Comparison of ENCODE assay signal across 29 cellular contexts in genomic region chr17:76479515-76480048, GRCh38. TPM values are rescaled to one million over a fixed set of nuclear protein-coding genes. Genes with fewer than 3 reads are reported as not detected.
DNase-seq lines count a peak whose midpoint lies in the region; ATAC-seq, FAIRE-seq and TF ChIP-seq lines count a peak whose summit lies in the region.
"Had no signal": no experiment of that assay in that cellular context is flagged by ENCODE, and none has a peak within 500 bp of the region (broad histone marks: within the 10 kb centered on the region; RNA-seq: fewer than 3 reads in every experiment).

No MANE protein-coding gene starts in this region.

- ATAC-seq in stimulated activated naive B cell treated with anti-CD40 and anti-IgM and Interleukin-4, amounts not matched to agents 10 μg/mL and 1 μg/mL and 100 μg/mL, for 72 hours (replicated peaks), result no peak
- ATAC-seq: activated naive CD8-positive, alpha-beta T cell treated with anti-CD3 and anti-CD28 coated beads, Interleukin-2, amount 50 U/mL, for 24 hours; left cardiac atrium had no signal

- TF ChIP-seq CTCF in osteoblast (IDR thresholded peaks at IDR 0.05; ENCODE audit: extremely low read depth, low read depth, low read length), result no peak

- no peak overlapping the region for H3K4me3 ChIP-seq in osteoblast (ENCODE audit: insufficient read depth, low read length)
- H3K4me3 ChIP-seq: SJSA1 had no signal

- peaks cover 2% of the 10 kb centered on the region for H3K4me1 ChIP-seq in osteoblast (ENCODE audit: insufficient read depth, low read length)

- H4K20me1 ChIP-seq in osteoblast (ENCODE audit: insufficient read depth, low read length), result no peaks in the 10 kb centered on the region

- H3K27me3 ChIP-seq in osteoblast (ENCODE audit: insufficient read depth, low read length), result no peaks in the 10 kb centered on the region
- H3K27me3 ChIP-seq: neutrophil, SJSA1 had no signal

- peak overlapping the region; percentile 11 for H3K27ac ChIP-seq in caudate nucleus (ENCODE audit: low read depth, low read length)
- H3K27ac ChIP-seq in osteoblast (ENCODE audit: low read depth, low read length), result no peak overlapping the region
- H3K27ac ChIP-seq: HL-60, neutrophil, SJSA1 had no signal

- no peaks in the 10 kb centered on the region for H3K27me3 Mint-ChIP-seq in stimulated activated naive B cell treated with anti-CD40 and anti-IgM and Interleukin-4, amounts not matched to agents 10 μg/mL and 1 μg/mL and 100 μg/mL, for 72 hours
- H3K27me3 Mint-ChIP-seq: activated naive CD8-positive, alpha-beta T cell treated with anti-CD3 and anti-CD28 coated beads, Interleukin-2, amount 50 U/mL, for 24 hours; CD4-positive, alpha-beta memory T cell had no signal

- peaks cover 0 to 4% of the 10 kb centered on the region in 2 donors for H3K9me3 Mint-ChIP-seq in stimulated activated naive B cell treated with anti-CD40 and anti-IgM and Interleukin-4, amounts not matched to agents 10 μg/mL and 1 μg/mL and 100 μg/mL, for 72 hours
- H3K9me3 Mint-ChIP-seq: activated naive CD8-positive, alpha-beta T cell treated with anti-CD3 and anti-CD28 coated beads, Interleukin-2, amount 50 U/mL, for 24 hours; CD4-positive, alpha-beta memory T cell; T-helper 1 cell treated with Interleukin-12 subunit alpha and Interleukin-12 subunit beta and Interleukin-4 antibody, amounts not matched to agents 30 μg/mL and 1 μg/mL, for 36 hours had no signal

- H3K4me3 Mint-ChIP-seq in stimulated activated naive B cell treated with anti-CD40 and anti-IgM and Interleukin-4, amounts not matched to agents 10 μg/mL and 1 μg/mL and 100 μg/mL, for 72 hours, result no peak overlapping the region
- H3K4me3 Mint-ChIP-seq: activated naive CD8-positive, alpha-beta T cell treated with anti-CD3 and anti-CD28 coated beads, Interleukin-2, amount 50 U/mL, for 24 hours; CD4-positive, alpha-beta memory T cell; T-helper 1 cell treated with Interleukin-12 subunit alpha and Interleukin-12 subunit beta and Interleukin-4 antibody, amounts not matched to agents 30 μg/mL and 1 μg/mL, for 36 hours had no signal

- H3K36me3 ChIP-seq in osteoblast (ENCODE audit: insufficient read depth, low read length), result no peaks in the 10 kb centered on the region
- H3K36me3 ChIP-seq: SJSA1 had no signal

- H3K36me3 Mint-ChIP-seq in stimulated activated naive B cell treated with anti-CD40 and anti-IgM and Interleukin-4, amounts not matched to agents 10 μg/mL and 1 μg/mL and 100 μg/mL, for 72 hours, result peaks cover 36 to 67% of the 10 kb centered on the region in 2 donors

- H2AFZ ChIP-seq in osteoblast (ENCODE audit: low read length), result no peak overlapping the region

- no peaks in the 10 kb centered on the region for H3K79me2 ChIP-seq in osteoblast (ENCODE audit: insufficient read depth, low read length)

- FAIRE-seq in GM12891 (lab: Jason Lieb, UNC), result peak; percentile 52
- FAIRE-seq: H1 had no signal

- H3K4me1 Mint-ChIP-seq in stimulated activated naive B cell treated with anti-CD40 and anti-IgM and Interleukin-4, amounts not matched to agents 10 μg/mL and 1 μg/mL and 100 μg/mL, for 72 hours, result peaks cover 41 to 65% of the 10 kb centered on the region in 2 donors

- no peak for TF ChIP-seq POLR2A in GM12891 (IDR thresholded peaks at IDR 0.05; ENCODE audit: low read depth, low read length)

- no peak overlapping the region for H3K4me2 ChIP-seq in osteoblast (ENCODE audit: insufficient read depth, low read length)

- H3K27ac Mint-ChIP-seq in stimulated activated naive B cell treated with anti-CD40 and anti-IgM and Interleukin-4, amounts not matched to agents 10 μg/mL and 1 μg/mL and 100 μg/mL, for 72 hours, result peak overlapping the region; percentile 89
- H3K27ac Mint-ChIP-seq: activated naive CD8-positive, alpha-beta T cell treated with anti-CD3 and anti-CD28 coated beads, Interleukin-2, amount 50 U/mL, for 24 hours; T-helper 1 cell treated with Interleukin-12 subunit alpha and Interleukin-12 subunit beta and Interleukin-4 antibody, amounts not matched to agents 30 μg/mL and 1 μg/mL, for 36 hours had no signal

- no peaks in the 10 kb centered on the region for H3K9me3 ChIP-seq in osteoblast (ENCODE audit: low read depth, low read length)
- H3K9me3 ChIP-seq: neutrophil, SJSA1 had no signal

- no peak for DNase-seq in GM12891 (ENCODE audit: insufficient read length, low spot score)
- peak; percentile 43 for DNase-seq in NAMALWA (ENCODE audit: low spot score)
- no peak for DNase-seq in caudate nucleus (lab: John Stamatoyannopoulos, UW)
- no peak for DNase-seq in stimulated activated naive B cell treated with anti-CD40 and anti-IgM and Interleukin-4, amounts not matched to agents 10 μg/mL and 1 μg/mL and 100 μg/mL, for 72 hours
- no peak for DNase-seq in globus pallidus (ENCODE audit: low spot score)
- DNase-seq in NCI-H2081 (lab: John Stamatoyannopoulos, UW), result no peak
- no peak for DNase-seq in osteoblast (ENCODE audit: insufficient read length, low spot score, missing footprints)
- DNase-seq: activated CD8-positive, alpha-beta memory T cell treated with anti-CD3 and anti-CD28 coated beads for 24 hours; activated gamma-delta T cell; activated naive CD8-positive, alpha-beta T cell treated with anti-CD3 and anti-CD28 coated beads, Interleukin-2, amount 50 U/mL, for 24 hours; activated T-cell treated with anti-CD3 and anti-CD28 coated beads, Interleukin-2, amount 50 U/mL, for 1 hour; cerebellar nuclear complex; DMS 273 treated with DMSO at 0.1 percent for 48 hours; glutamatergic neuron; left cardiac atrium; mesenchymal stem cell; NCI-H2081 treated with DMSO at 0.1 percent for 48 hours; NCI-H446; NCI-H82 had no signal

TF ChIP-seq in GM12891, 5 proteins besides CTCF, POLR2A, EP300 and RAD21:
- no peak for TF ChIP-seq SPI1 (IDR thresholded peaks at IDR 0.05; ENCODE audit: low read depth, low read length)
- TF ChIP-seq POLR2AphosphoS5 (IDR thresholded peaks at IDR 0.05; ENCODE audit: low read depth, low read length), result no peak
- TF ChIP-seq TAF1 (IDR thresholded peaks at IDR 0.05; ENCODE audit: low read depth, low read length), result no peak
- TF ChIP-seq PAX5 (IDR thresholded peaks at IDR 0.05; ENCODE audit: insufficient read depth, low read length, severe bottlenecking), result no peak
- no peak for TF ChIP-seq POU2F2 (IDR thresholded peaks at IDR 0.05; ENCODE audit: low read depth, low read length)

RNA-seq across cellular contexts. Expression of gene AANAT, which starts 12.2 kb away (rescaled TPM):
- polyA plus RNA-seq in GM12891 (2012; ENCODE audit: low read depth, missing spikeins), result 0.13 TPM
- not detected in 2 replicates for total RNA-seq in osteoblast
- total RNA-seq: CD4-positive, alpha-beta memory T cell; H1; left cardiac atrium; pulmonary artery endothelial cell; SJSA1; skeletal muscle tissue; ureter had no signal
- polyA plus RNA-seq: AG04450; CD4-positive, alpha-beta memory T cell had no signal

RNA-seq across cellular contexts. Expression of gene RHBDF2, which starts 21.6 kb away (rescaled TPM):
- 11.8 TPM for polyA plus RNA-seq in GM12891 (2012; ENCODE audit: low read depth, missing spikeins)
- total RNA-seq in osteoblast, result 7.1 and 8.3 TPM in 2 replicates

RNA-seq across cellular contexts. Expression of gene UBE2O, which starts 26.6 kb away (rescaled TPM):
- 14.6 TPM for polyA plus RNA-seq in GM12891 (2012; ENCODE audit: low read depth, missing spikeins)
- 17.7 and 19.5 TPM in 2 replicates for total RNA-seq in osteoblast

RNA-seq across cellular contexts. Expression of gene CYGB, which starts 57.9 kb away (rescaled TPM):
- polyA plus RNA-seq in GM12891 (2012; ENCODE audit: low read depth, missing spikeins), result not detected
- total RNA-seq in osteoblast, result 39.1 and 74.0 TPM in 2 replicates
- total RNA-seq: CD4-positive, alpha-beta memory T cell had no signal
- polyA plus RNA-seq: CD4-positive, alpha-beta memory T cell had no signal
